ENCODE assay signal across 2 cellular contexts in genomic region chr10:111108441-111108840, GRCh38.
TF ChIP-seq lines count a peak whose summit lies in the region.

No MANE protein-coding gene starts in this region.

TF ChIP-seq in A549, 52 proteins besides CTCF, POLR2A, EP300 and RAD21:
- TF ChIP-seq ZNF302 (CRISPR knock-in tag; IDR thresholded peaks at IDR 0.05) (no peak), EHF (CRISPR knock-in tag; IDR thresholded peaks at IDR 0.05) (no peak), REST (IDR thresholded peaks at IDR 0.05) (no peak), SREBF2 (IDR thresholded peaks at IDR 0.05) (no peak), FOSB (CRISPR knock-in tag; IDR thresholded peaks at IDR 0.05) (no peak), MYC (IDR thresholded peaks at IDR 0.05; ENCODE audit: borderline replicate concordance, low read length) (no peak), HOXB13 (CRISPR knock-in tag; IDR thresholded peaks at IDR 0.05; ENCODE audit: low read depth) (no peak), TP53 (CRISPR knock-in tag; IDR thresholded peaks at IDR 0.05) (no peak), KDM5A (IDR thresholded peaks at IDR 0.05) (no peak), MAZ (IDR thresholded peaks at IDR 0.05; ENCODE audit: borderline replicate concordance, low read depth, low read length) (no peak), E2F6 (IDR thresholded peaks at IDR 0.05; ENCODE audit: borderline replicate concordance, low read depth) (no peak), MAX (IDR thresholded peaks at IDR 0.05) (no peak), CBX2 (IDR thresholded peaks at IDR 0.05; ENCODE audit: borderline replicate concordance, low read depth) (no peak), HOXA7 (CRISPR knock-in tag; IDR thresholded peaks at IDR 0.05) (no peak), POLR2AphosphoS2 (conservative IDR thresholded peaks at IDR 0.05; ENCODE audit: low read length) (no peak), USF2 (IDR thresholded peaks at IDR 0.05) (no peak)

TF ChIP-seq in H1, 55 proteins besides CTCF, POLR2A, EP300 and RAD21:
- TF ChIP-seq HDAC2 (IDR thresholded peaks at IDR 0.05; ENCODE audit: borderline replicate concordance in 1 of 2, low read depth in 2 of 2, low read length in 2 of 2) (no peak), NANOG (IDR thresholded peaks at IDR 0.05; ENCODE audit: insufficient read depth, low read depth, low read length, poor library complexity, severe bottlenecking) (no peak), POLR2AphosphoS5 (IDR thresholded peaks at IDR 0.05; ENCODE audit: low read depth, low read length) (no peak), FOSL1 (IDR thresholded peaks at IDR 0.05; ENCODE audit: insufficient read depth, low read depth, low read length) (no peak), RNF2 (IDR thresholded peaks at IDR 0.05; ENCODE audit: borderline replicate concordance, low read depth, low read length, missing control alignments, poor library complexity, severe bottlenecking) (no peak), HDAC6 (IDR thresholded peaks at IDR 0.05; ENCODE audit: low read depth, low read length) (no peak), POU5F1 (IDR thresholded peaks at IDR 0.05; ENCODE audit: low read depth, low read length) (no peak), ATF2 (IDR thresholded peaks at IDR 0.05; ENCODE audit: low read length) (no peak)
TF ChIP-seq in H1: peak in this region for 0.
